In genomic region chr6:54440549-54440948, GRCh38 we compare ENCODE assay signal across 26 cellular contexts.
"Had no signal": no experiment of that assay in that cellular context is flagged by ENCODE, and none has a peak within 500 bp of the region (broad histone marks: within the 10 kb centered on the region; RNA-seq: fewer than 3 reads in every experiment).

No MANE protein-coding gene starts in this region.

- H3K9ac ChIP-seq: neural progenitor cell had no signal

- DNase-seq: dermis blood vessel endothelial cell; effector memory CD4-positive, alpha-beta T cell; foreskin fibroblast; gastrocnemius medialis; head of caudate nucleus; naive thymus-derived CD4-positive, alpha-beta T cell; right cardiac atrium; sigmoid colon; stimulated activated CD4-positive, alpha-beta T cell treated with anti-CD3 and anti-CD28 coated beads, Interleukin-2, amount 100 ng/mL, for 24 hours; stimulated activated CD4-positive, alpha-beta T cell treated with anti-CD3 and anti-CD28 coated beads, Interleukin-4, amount 100 ng/mL, for 24 hours; stimulated activated naive CD4-positive, alpha-beta T cell treated with Interleukin-2 at 50 U/mL for 16 hours; stomach; thyroid gland had no signal

- H3K27me3 ChIP-seq: gastrocnemius medialis, neural progenitor cell, sigmoid colon, stomach, thyroid gland had no signal

- H3K9me3 Mint-ChIP-seq: nephron, neural progenitor cell, type B pancreatic cell had no signal

- H3K27ac ChIP-seq: coronary artery, gastrocnemius medialis, neural progenitor cell, prostate gland, sigmoid colon, stomach, thyroid gland had no signal

- H3K4me1 ChIP-seq: gastrocnemius medialis, neural progenitor cell, prostate gland, sigmoid colon, stomach, thyroid gland had no signal

- H3K4me3 ChIP-seq: coronary artery, gastrocnemius medialis, lung, mucosa of descending colon, neural progenitor cell, prostate gland, sigmoid colon, stomach, thyroid gland had no signal

- H3K4me2 ChIP-seq: neural progenitor cell had no signal

- H3K36me3 ChIP-seq: gastrocnemius medialis, neural progenitor cell, prostate gland, sigmoid colon, stomach, thyroid gland had no signal

- ATAC-seq: gastrocnemius medialis; left lobe of liver; mucosa of descending colon; naive thymus-derived CD4-positive, alpha-beta T cell; right cardiac atrium; stimulated activated effector memory CD8-positive, alpha-beta T cell treated with anti-CD3 and anti-CD28 coated beads, Interleukin-12 subunit alpha, Interleukin-12 subunit beta, amount 100 ng/mL, for 72 hours had no signal

- H2AFZ ChIP-seq: neural progenitor cell had no signal

- H3K27ac Mint-ChIP-seq: memory B cell; mesothelial cell of epicardium; naive thymus-derived CD4-positive, alpha-beta T cell; nephron; neural progenitor cell; stimulated activated effector memory CD8-positive, alpha-beta T cell treated with anti-CD3 and anti-CD28 coated beads, Interleukin-12 subunit alpha, Interleukin-12 subunit beta, amount 100 ng/mL, for 72 hours; type B pancreatic cell had no signal

- H3K36me3 Mint-ChIP-seq: memory B cell; mesothelial cell of epicardium; naive thymus-derived CD4-positive, alpha-beta T cell; neural progenitor cell; stimulated activated effector memory CD8-positive, alpha-beta T cell treated with anti-CD3 and anti-CD28 coated beads, Interleukin-12 subunit alpha, Interleukin-12 subunit beta, amount 100 ng/mL, for 72 hours; type B pancreatic cell had no signal

- FAIRE-seq: endothelial cell of umbilical vein, keratinocyte had no signal

- H3K27me3 Mint-ChIP-seq: memory B cell; naive thymus-derived CD4-positive, alpha-beta T cell; type B pancreatic cell had no signal

- H3K4me3 Mint-ChIP-seq: memory B cell; mesothelial cell of epicardium; naive thymus-derived CD4-positive, alpha-beta T cell; nephron; neural progenitor cell; stimulated activated effector memory CD8-positive, alpha-beta T cell treated with anti-CD3 and anti-CD28 coated beads, Interleukin-12 subunit alpha, Interleukin-12 subunit beta, amount 100 ng/mL, for 72 hours; type B pancreatic cell had no signal

- H3K9me3 ChIP-seq: gastrocnemius medialis, mucosa of descending colon, prostate gland, sigmoid colon, thyroid gland had no signal

- H3K4me1 Mint-ChIP-seq: memory B cell; mesothelial cell of epicardium; naive thymus-derived CD4-positive, alpha-beta T cell; nephron; neural progenitor cell; stimulated activated effector memory CD8-positive, alpha-beta T cell treated with anti-CD3 and anti-CD28 coated beads, Interleukin-12 subunit alpha, Interleukin-12 subunit beta, amount 100 ng/mL, for 72 hours had no signal
